ENCODE assay signal across 1 cellular context in genomic region chr6:35678814-35679213, GRCh38.
A peak's percentile ranks its signal among the peaks of the same experiment; 100 is the strongest.
TF ChIP-seq lines count a peak whose summit lies in the region.

No MANE protein-coding gene starts in this region.

TF ChIP-seq in K562, 482 proteins besides CTCF, POLR2A, EP300 and RAD21:
- TF ChIP-seq ZFX (CRISPR knock-in tag; IDR thresholded peaks at IDR 0.05) (0 out of 2 replicates have a peak, but pooled peaks have one; percentile 24), CTBP1 (IDR thresholded peaks at IDR 0.05; ENCODE audit: borderline replicate concordance) (no peak), ZSCAN32 (CRISPR knock-in tag; IDR thresholded peaks at IDR 0.05) (no peak)
